In genomic region chr11:120956710-120957500, GRCh38 we compare ENCODE assay signal across 1 cellular context.
A peak's percentile ranks its signal among the peaks of the same experiment; 100 is the strongest.
TF ChIP-seq lines count a peak whose summit lies in the region.

No MANE protein-coding gene starts in this region.

TF ChIP-seq in GM23338, 12 proteins besides CTCF, POLR2A, EP300 and RAD21 (continued from another document):
- peak; percentile 55; the same call in 1 of the 2 replicates for TF ChIP-seq ZNF462 (CRISPR knock-in tag; IDR thresholded peaks at IDR 0.05)
- TF ChIP-seq ZNF331 (CRISPR knock-in tag; IDR thresholded peaks at IDR 0.05; ENCODE audit: low read depth): no peak
- TF ChIP-seq STAT1 (IDR thresholded peaks at IDR 0.05; ENCODE audit: unreplicated experiment): no peak
- no peak for TF ChIP-seq EZH2 (IDR thresholded peaks at IDR 0.05; ENCODE audit: low read depth, unreplicated experiment)
- peak; percentile 58; the same call in 1 of the 2 replicates for TF ChIP-seq ETS1 (IDR thresholded peaks at IDR 0.05)
- TF ChIP-seq EZH2phosphoT487 (IDR thresholded peaks at IDR 0.05; ENCODE audit: unreplicated experiment): no peak
- no peak for TF ChIP-seq NANOG (IDR thresholded peaks at IDR 0.05; ENCODE audit: borderline replicate concordance)
- no peak for TF ChIP-seq POLR2AphosphoS5 (IDR thresholded peaks at IDR 0.05; ENCODE audit: low read depth)
- no peak for TF ChIP-seq JUNB (IDR thresholded peaks at IDR 0.05; ENCODE audit: unreplicated experiment)
